Comparison of ENCODE assay signal across 1 cellular context in the genomic region with DNA sequence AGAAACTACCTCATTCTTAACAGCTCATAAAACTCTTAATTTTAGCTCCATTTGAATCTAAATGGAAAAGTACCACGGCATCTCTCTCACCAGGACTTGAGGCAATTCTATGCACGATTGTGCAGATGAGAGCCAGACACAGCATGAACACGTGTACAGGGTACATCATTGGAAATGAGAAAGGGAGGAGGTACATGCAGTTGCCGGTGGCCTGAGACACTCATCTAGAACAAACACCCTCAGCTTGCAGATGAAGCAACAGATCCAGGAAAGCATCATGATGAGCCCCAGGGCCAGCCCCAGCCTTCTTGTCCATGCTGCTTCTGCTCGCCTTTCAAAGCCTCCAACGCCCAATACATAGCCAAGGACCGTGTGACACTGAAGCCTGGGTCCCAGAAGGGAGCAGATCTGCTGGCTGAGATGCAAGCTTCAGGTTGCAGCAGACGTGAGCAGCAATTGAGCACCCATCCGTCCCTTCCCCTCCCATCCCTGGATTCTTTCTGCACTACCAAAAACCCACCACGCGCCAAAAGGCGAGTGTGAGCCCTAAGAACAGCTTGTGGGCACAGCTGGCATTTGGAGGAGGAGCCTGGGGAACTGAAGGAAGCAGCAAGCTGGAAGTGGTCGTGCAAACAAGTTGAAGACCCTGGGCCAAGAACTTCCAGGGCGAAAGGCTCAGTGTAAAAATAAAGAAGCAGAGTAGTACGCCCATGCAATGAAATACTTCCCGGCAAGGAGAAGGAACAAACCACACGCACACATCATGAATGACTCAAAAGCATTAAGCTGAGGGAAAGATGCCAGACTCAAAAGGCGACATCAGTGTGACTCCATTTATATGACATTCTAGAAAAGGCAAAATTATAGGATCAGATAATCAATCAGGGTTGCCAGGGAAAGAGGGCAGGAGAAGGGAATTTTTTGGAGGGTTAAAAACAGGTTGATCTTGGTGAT.
TF ChIP-seq lines count a peak whose summit lies in the region.

No MANE protein-coding gene starts in this region.

TF ChIP-seq in WTC11, 78 proteins besides CTCF, POLR2A, EP300 and RAD21:
- TF ChIP-seq, protein P1, sequence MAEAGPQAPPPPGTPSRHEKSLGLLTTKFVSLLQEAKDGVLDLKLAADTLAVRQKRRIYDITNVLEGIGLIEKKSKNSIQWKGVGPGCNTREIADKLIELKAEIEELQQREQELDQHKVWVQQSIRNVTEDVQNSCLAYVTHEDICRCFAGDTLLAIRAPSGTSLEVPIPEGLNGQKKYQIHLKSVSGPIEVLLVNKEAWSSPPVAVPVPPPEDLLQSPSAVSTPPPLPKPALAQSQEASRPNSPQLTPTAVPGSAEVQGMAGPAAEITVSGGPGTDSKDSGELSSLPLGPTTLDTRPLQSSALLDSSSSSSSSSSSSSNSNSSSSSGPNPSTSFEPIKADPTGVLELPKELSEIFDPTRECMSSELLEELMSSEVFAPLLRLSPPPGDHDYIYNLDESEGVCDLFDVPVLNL (CRISPR knock-in tag; IDR thresholded peaks at IDR 0.05; ENCODE audit: borderline replicate concordance, low read depth), result no peak
- TF ChIP-seq ZNF219 (CRISPR knock-in tag; IDR thresholded peaks at IDR 0.05; ENCODE audit: borderline replicate concordance) (no peak), ETV6 (CRISPR knock-in tag; IDR thresholded peaks at IDR 0.05) (no peak), IRF2 (CRISPR knock-in tag; IDR thresholded peaks at IDR 0.05; ENCODE audit: borderline replicate concordance, low read depth) (no peak), MYBL2 (CRISPR knock-in tag; IDR thresholded peaks at IDR 0.05) (no peak), GABPB1 (CRISPR knock-in tag; IDR thresholded peaks at IDR 0.05) (no peak), ELF4 (CRISPR knock-in tag; IDR thresholded peaks at IDR 0.05; ENCODE audit: low read depth) (no peak), CREB1 (CRISPR knock-in tag; IDR thresholded peaks at IDR 0.05) (no peak), ZNF263 (CRISPR knock-in tag; IDR thresholded peaks at IDR 0.05; ENCODE audit: low read depth) (no peak), ZNF416 (CRISPR knock-in tag; IDR thresholded peaks at IDR 0.05) (no peak), ZNF138 (CRISPR knock-in tag; conservative IDR thresholded peaks at IDR 0.05) (no peak)
- TF ChIP-seq, protein P2, sequence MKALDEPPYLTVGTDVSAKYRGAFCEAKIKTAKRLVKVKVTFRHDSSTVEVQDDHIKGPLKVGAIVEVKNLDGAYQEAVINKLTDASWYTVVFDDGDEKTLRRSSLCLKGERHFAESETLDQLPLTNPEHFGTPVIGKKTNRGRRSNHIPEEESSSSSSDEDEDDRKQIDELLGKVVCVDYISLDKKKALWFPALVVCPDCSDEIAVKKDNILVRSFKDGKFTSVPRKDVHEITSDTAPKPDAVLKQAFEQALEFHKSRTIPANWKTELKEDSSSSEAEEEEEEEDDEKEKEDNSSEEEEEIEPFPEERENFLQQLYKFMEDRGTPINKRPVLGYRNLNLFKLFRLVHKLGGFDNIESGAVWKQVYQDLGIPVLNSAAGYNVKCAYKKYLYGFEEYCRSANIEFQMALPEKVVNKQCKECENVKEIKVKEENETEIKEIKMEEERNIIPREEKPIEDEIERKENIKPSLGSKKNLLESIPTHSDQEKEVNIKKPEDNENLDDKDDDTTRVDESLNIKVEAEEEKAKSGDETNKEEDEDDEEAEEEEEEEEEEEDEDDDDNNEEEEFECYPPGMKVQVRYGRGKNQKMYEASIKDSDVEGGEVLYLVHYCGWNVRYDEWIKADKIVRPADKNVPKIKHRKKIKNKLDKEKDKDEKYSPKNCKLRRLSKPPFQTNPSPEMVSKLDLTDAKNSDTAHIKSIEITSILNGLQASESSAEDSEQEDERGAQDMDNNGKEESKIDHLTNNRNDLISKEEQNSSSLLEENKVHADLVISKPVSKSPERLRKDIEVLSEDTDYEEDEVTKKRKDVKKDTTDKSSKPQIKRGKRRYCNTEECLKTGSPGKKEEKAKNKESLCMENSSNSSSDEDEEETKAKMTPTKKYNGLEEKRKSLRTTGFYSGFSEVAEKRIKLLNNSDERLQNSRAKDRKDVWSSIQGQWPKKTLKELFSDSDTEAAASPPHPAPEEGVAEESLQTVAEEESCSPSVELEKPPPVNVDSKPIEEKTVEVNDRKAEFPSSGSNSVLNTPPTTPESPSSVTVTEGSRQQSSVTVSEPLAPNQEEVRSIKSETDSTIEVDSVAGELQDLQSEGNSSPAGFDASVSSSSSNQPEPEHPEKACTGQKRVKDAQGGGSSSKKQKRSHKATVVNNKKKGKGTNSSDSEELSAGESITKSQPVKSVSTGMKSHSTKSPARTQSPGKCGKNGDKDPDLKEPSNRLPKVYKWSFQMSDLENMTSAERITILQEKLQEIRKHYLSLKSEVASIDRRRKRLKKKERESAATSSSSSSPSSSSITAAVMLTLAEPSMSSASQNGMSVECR (CRISPR knock-in tag; IDR thresholded peaks at IDR 0.05; ENCODE audit: borderline replicate concordance), result no peak
- TF ChIP-seq, protein P3, sequence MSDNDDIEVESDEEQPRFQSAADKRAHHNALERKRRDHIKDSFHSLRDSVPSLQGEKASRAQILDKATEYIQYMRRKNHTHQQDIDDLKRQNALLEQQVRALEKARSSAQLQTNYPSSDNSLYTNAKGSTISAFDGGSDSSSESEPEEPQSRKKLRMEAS (CRISPR knock-in tag; IDR thresholded peaks at IDR 0.05), result no peak
- TF ChIP-seq, protein P4, sequence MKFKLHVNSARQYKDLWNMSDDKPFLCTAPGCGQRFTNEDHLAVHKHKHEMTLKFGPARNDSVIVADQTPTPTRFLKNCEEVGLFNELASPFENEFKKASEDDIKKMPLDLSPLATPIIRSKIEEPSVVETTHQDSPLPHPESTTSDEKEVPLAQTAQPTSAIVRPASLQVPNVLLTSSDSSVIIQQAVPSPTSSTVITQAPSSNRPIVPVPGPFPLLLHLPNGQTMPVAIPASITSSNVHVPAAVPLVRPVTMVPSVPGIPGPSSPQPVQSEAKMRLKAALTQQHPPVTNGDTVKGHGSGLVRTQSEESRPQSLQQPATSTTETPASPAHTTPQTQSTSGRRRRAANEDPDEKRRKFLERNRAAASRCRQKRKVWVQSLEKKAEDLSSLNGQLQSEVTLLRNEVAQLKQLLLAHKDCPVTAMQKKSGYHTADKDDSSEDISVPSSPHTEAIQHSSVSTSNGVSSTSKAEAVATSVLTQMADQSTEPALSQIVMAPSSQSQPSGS (CRISPR knock-in tag; IDR thresholded peaks at IDR 0.05; ENCODE audit: borderline replicate concordance, low read depth), result no peak
- TF ChIP-seq, protein P5, sequence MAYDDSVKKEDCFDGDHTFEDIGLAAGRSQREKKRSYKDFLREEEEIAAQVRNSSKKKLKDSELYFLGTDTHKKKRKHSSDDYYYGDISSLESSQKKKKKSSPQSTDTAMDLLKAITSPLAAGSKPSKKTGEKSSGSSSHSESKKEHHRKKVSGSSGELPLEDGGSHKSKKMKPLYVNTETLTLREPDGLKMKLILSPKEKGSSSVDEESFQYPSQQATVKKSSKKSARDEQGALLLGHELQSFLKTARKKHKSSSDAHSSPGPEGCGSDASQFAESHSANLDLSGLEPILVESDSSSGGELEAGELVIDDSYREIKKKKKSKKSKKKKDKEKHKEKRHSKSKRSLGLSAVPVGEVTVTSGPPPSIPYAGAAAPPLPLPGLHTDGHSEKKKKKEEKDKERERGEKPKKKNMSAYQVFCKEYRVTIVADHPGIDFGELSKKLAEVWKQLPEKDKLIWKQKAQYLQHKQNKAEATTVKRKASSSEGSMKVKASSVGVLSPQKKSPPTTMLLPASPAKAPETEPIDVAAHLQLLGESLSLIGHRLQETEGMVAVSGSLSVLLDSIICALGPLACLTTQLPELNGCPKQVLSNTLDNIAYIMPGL (CRISPR knock-in tag; IDR thresholded peaks at IDR 0.05), result no peak
- TF ChIP-seq, protein P6, sequence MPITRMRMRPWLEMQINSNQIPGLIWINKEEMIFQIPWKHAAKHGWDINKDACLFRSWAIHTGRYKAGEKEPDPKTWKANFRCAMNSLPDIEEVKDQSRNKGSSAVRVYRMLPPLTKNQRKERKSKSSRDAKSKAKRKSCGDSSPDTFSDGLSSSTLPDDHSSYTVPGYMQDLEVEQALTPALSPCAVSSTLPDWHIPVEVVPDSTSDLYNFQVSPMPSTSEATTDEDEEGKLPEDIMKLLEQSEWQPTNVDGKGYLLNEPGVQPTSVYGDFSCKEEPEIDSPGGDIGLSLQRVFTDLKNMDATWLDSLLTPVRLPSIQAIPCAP (CRISPR knock-in tag; IDR thresholded peaks at IDR 0.05), result no peak
